12 cellular contexts compared by ENCODE assay signal in genomic region chr3:45796902-45797637, GRCh38. TPM values are rescaled to one million over a fixed set of nuclear protein-coding genes. Genes with fewer than 3 reads are reported as not detected.
DNase-seq lines count a peak whose midpoint lies in the region; ATAC-seq, FAIRE-seq and TF ChIP-seq lines count a peak whose summit lies in the region.
"Had no signal": no experiment of that assay in that cellular context is flagged by ENCODE, and none has a peak within 500 bp of the region (broad histone marks: within the 10 kb centered on the region; RNA-seq: fewer than 3 reads in every experiment).

No MANE protein-coding gene starts in this region.

- H3K4me2 ChIP-seq in MM.1S (ENCODE audit: low read depth, low read length) (peak overlapping the region; percentile 47; the same call in 1 of the 2 replicates), neuronal stem cell (ENCODE audit: insufficient read depth, low read length, poor library complexity, severe bottlenecking) (peak overlapping the region; percentile 90)

- no peak for TF ChIP-seq POLR2A in esophagus squamous epithelium (IDR thresholded peaks at IDR 0.05)

- FAIRE-seq in kidney (lab: Jason Lieb, UNC) = no peak
- FAIRE-seq in GM19239 (lab: Jason Lieb, UNC) = no peak

- H3K4me1 ChIP-seq in CD4-positive, CD25-positive, alpha-beta regulatory T cell (ENCODE audit: control insufficient read depth, insufficient read depth, low read length, poor library complexity, severe bottlenecking) = peaks cover 18% of the 10 kb centered on the region
- H3K4me1 ChIP-seq in MM.1S (ENCODE audit: low read length) = no peaks in the 10 kb centered on the region
- peaks cover 5 to 15% (median 12%) of the 10 kb centered on the region in 3 donors for H3K4me1 ChIP-seq in esophagus squamous epithelium
- peaks cover 0 to 5% of the 10 kb centered on the region in 2 donors for H3K4me1 ChIP-seq in neuronal stem cell (ENCODE audit: control insufficient read depth in 2 of 2, insufficient read depth in 1 of 2, low read depth in 1 of 2, low read length in 2 of 2)
- peaks cover 0 to 9% of the 10 kb centered on the region in 2 donors for H3K4me1 ChIP-seq in kidney (ENCODE audit: control insufficient read depth in 1 of 2, insufficient read depth in 1 of 2, low read depth in 1 of 2, low read length in 2 of 2)

- no peak overlapping the region for H3K27ac Mint-ChIP-seq in CD4-positive, CD25-positive, alpha-beta regulatory T cell

- no peak overlapping the region for H4K8ac ChIP-seq in neuronal stem cell (ENCODE audit: low read depth, low read length)

- no peaks in the 10 kb centered on the region for H3K36me3 ChIP-seq in CD4-positive, CD25-positive, alpha-beta regulatory T cell (ENCODE audit: control insufficient read depth, insufficient read depth, low read length)
- H3K36me3 ChIP-seq in MM.1S (replicated peaks; ENCODE audit: insufficient read depth, low read length) (no peaks in the 10 kb centered on the region), esophagus squamous epithelium (no peaks in the 10 kb centered on the region), neuronal stem cell (replicated peaks in 1 of 2; ENCODE audit: control insufficient read depth in 2 of 2, insufficient read depth in 2 of 2, low read length in 2 of 2) (no peaks in the 10 kb centered on the region), kidney (ENCODE audit: control insufficient read depth in 1 of 2, insufficient read depth in 2 of 2, low read length in 2 of 2) (no peaks in the 10 kb centered on the region)
- H3K36me3 ChIP-seq: colonic mucosa had no signal

- no peak overlapping the region for H2AFZ ChIP-seq in MM.1S (ENCODE audit: low read length)
- no peak overlapping the region for H2AFZ ChIP-seq in neuronal stem cell (ENCODE audit: low read length)

- H3F3A ChIP-seq in MM.1S (ENCODE audit: insufficient read depth, low read length) = no peaks in the 10 kb centered on the region

- no peaks in the 10 kb centered on the region for H4K20me1 ChIP-seq in MM.1S (ENCODE audit: insufficient read depth, low read length)

- H3K27me3 ChIP-seq in CD4-positive, CD25-positive, alpha-beta regulatory T cell (ENCODE audit: control insufficient read depth, insufficient read depth, low read length) = peaks cover 48% of the 10 kb centered on the region
- H3K27me3 ChIP-seq in MM.1S (replicated peaks; ENCODE audit: insufficient read depth, low read length) (0 out of 2 replicates have a peak, but pooled peaks cover 9% of the 10 kb centered on the region), esophagus squamous epithelium (peaks cover 5 to 79% (median 12%) of the 10 kb centered on the region in 4 donors), neuronal stem cell (ENCODE audit: control insufficient read depth in 3 of 3, insufficient read depth in 3 of 3, low read depth in 1 of 3, low read length in 3 of 3) (peaks cover 11 to 77% (median 32%) of the 10 kb centered on the region in 3 experiments)

- H3K9me3 ChIP-seq in CD4-positive, CD25-positive, alpha-beta regulatory T cell (ENCODE audit: control insufficient read depth in 2 of 2, low read length in 2 of 2) = no peaks in the 10 kb centered on the region
- H3K9me3 ChIP-seq in MM.1S (replicated peaks; ENCODE audit: insufficient read depth, low read length) = no peaks in the 10 kb centered on the region
- no peaks in the 10 kb centered on the region for H3K9me3 ChIP-seq in esophagus squamous epithelium
- H3K9me3 ChIP-seq in neuronal stem cell (replicated peaks in 1 of 2; ENCODE audit: control insufficient read depth in 2 of 2, insufficient read depth in 1 of 2, low read depth in 1 of 2, low read length in 2 of 2) = no peaks in the 10 kb centered on the region
- H3K9me3 ChIP-seq in kidney (ENCODE audit: control insufficient read depth in 1 of 2, low read length in 2 of 2) = no peaks in the 10 kb centered on the region
- H3K9me3 ChIP-seq: colonic mucosa had no signal

- no peak overlapping the region for H2BK15ac ChIP-seq in neuronal stem cell (ENCODE audit: low read length)

- intact Hi-C loops in esophagus squamous epithelium (cut with DNase I) = no loop called here
- intact Hi-C loops in kidney (cut with DNase I) = no loop called here

- H2AK5ac ChIP-seq in neuronal stem cell (ENCODE audit: low read depth, low read length) = no peak overlapping the region

- no peak for ATAC-seq in CD4-positive, CD25-positive, alpha-beta regulatory T cell (ENCODE audit: low read depth in 2 of 2)

- 66 to 78% methylated on average over 10 to 13 of the region's 13 CpGs for WGBS in esophagus squamous epithelium, 2 donors
- WGBS in neuronal stem cell (ENCODE audit: extremely low coverage in 2 of 2, insufficient read length in 2 of 2, insufficient replicate concordance in 1 of 2), 2 donors = no CpG with 5 or more reads among the region's 13 CpGs

- H2BK120ac ChIP-seq in neuronal stem cell (ENCODE audit: low read depth, low read length) = no peak overlapping the region

- H3K23ac ChIP-seq in neuronal stem cell (ENCODE audit: low read depth, low read length, poor library complexity) = no peak overlapping the region

- H4K91ac ChIP-seq in neuronal stem cell (ENCODE audit: low read depth, low read length, poor library complexity) = no peak overlapping the region

- no peaks in the 10 kb centered on the region for H3K79me2 ChIP-seq in MM.1S (ENCODE audit: low read length)

- H2BK12ac ChIP-seq in neuronal stem cell (ENCODE audit: low read length) = no peak overlapping the region

- no peak overlapping the region for H3K4ac ChIP-seq in neuronal stem cell (ENCODE audit: low read length)

- no peak overlapping the region for H2BK5ac ChIP-seq in neuronal stem cell (ENCODE audit: low read length)

- no peak overlapping the region for H3K27ac ChIP-seq in CD4-positive, CD25-positive, alpha-beta regulatory T cell (ENCODE audit: insufficient read depth, low read length, poor library complexity, severe bottlenecking)
- H3K27ac ChIP-seq in MM.1S (ENCODE audit: low read length) (no peak overlapping the region), esophagus squamous epithelium (no peak overlapping the region), neuronal stem cell (replicated peaks; ENCODE audit: low read length) (no peak overlapping the region), kidney (ENCODE audit: low read depth in 2 of 2, low read length in 2 of 2) (no peak overlapping the region)
- H3K27ac ChIP-seq: colonic mucosa had no signal

- H3K9me2 ChIP-seq in MM.1S (replicated peaks; ENCODE audit: insufficient read depth, low read length) = no peaks in the 10 kb centered on the region

- H3K4me1 Mint-ChIP-seq in CD4-positive, CD25-positive, alpha-beta regulatory T cell = peaks cover 0 to 17% (median 6%) of the 10 kb centered on the region in 4 donors

- H3K79me1 ChIP-seq in neuronal stem cell (ENCODE audit: low read depth, low read length) = no peaks in the 10 kb centered on the region

- no peak overlapping the region for H3K9ac ChIP-seq in MM.1S (ENCODE audit: low read length)
- no peak overlapping the region for H3K9ac ChIP-seq in neuronal stem cell (ENCODE audit: low read depth, low read length, poor library complexity)
- H3K9ac ChIP-seq in kidney (ENCODE audit: low read length in 2 of 2) = no peak overlapping the region

- no peak for TF ChIP-seq CTCF in MM.1S (IDR thresholded peaks at IDR 0.05; ENCODE audit: low read length)
- TF ChIP-seq CTCF in esophagus squamous epithelium (IDR thresholded peaks at IDR 0.05) = no peak
- no peak for TF ChIP-seq CTCF in kidney (IDR thresholded peaks at IDR 0.05; ENCODE audit: borderline replicate concordance, extremely low read depth, insufficient read depth)

- no peak for DNase-seq in CD4-positive, CD25-positive, alpha-beta regulatory T cell
- DNase-seq in MM.1S = no peak
- no peak for DNase-seq in esophagus squamous epithelium (lab: John Stamatoyannopoulos, UW)
- no peak for DNase-seq in neuronal stem cell (ENCODE audit: low spot score)
- no peak for DNase-seq in CD1c-positive myeloid dendritic cell (ENCODE audit: extremely low spot score)
- DNase-seq in kidney = no peak
- no peak for DNase-seq in A172 (ENCODE audit: low spot score)
- DNase-seq in GM19239 (ENCODE audit: insufficient read length, low spot score) = no peak
- DNase-seq: COR-L47, head of caudate nucleus had no signal

- peak overlapping the region in 3 of 4 donors; percentile 44 to 61 (median 47) for H3K4me3 Mint-ChIP-seq in CD4-positive, CD25-positive, alpha-beta regulatory T cell

- H3K14ac ChIP-seq in neuronal stem cell (ENCODE audit: low read length) = no peak overlapping the region

- H3K9me3 Mint-ChIP-seq in CD4-positive, CD25-positive, alpha-beta regulatory T cell = no peaks in the 10 kb centered on the region

- peaks cover 74% of the 10 kb centered on the region for H3K27me3 Mint-ChIP-seq in CD4-positive, CD25-positive, alpha-beta regulatory T cell

- no peaks in the 10 kb centered on the region for H3K36me3 Mint-ChIP-seq in CD4-positive, CD25-positive, alpha-beta regulatory T cell

- peak overlapping the region; percentile 42 for H3K18ac ChIP-seq in neuronal stem cell (ENCODE audit: low read length)

- no peak overlapping the region for H3K4me3 ChIP-seq in CD4-positive, CD25-positive, alpha-beta regulatory T cell (ENCODE audit: low read depth, low read length)
- no peak overlapping the region for H3K4me3 ChIP-seq in MM.1S (ENCODE audit: low read length)
- peak overlapping the region in 3 of 4 donors; percentile 41 to 65 (median 52) for H3K4me3 ChIP-seq in esophagus squamous epithelium
- H3K4me3 ChIP-seq in neuronal stem cell (ENCODE audit: low read length in 2 of 2) = no peak overlapping the region
- H3K4me3 ChIP-seq in kidney (ENCODE audit: low read length in 2 of 2) = peak overlapping the region in 1 of 2 donors; percentile 59

RNA-seq across cellular contexts. Expression of gene SLC6A20, which starts 0.7 kb away (rescaled TPM):
- total RNA-seq in CD4-positive, CD25-positive, alpha-beta regulatory T cell = not detected
- under 1 TPM in 1 of 4 donors, not detected in 3; 0.54 TPM for polyA plus RNA-seq in CD4-positive, CD25-positive, alpha-beta regulatory T cell
- total RNA-seq in esophagus squamous epithelium (under 1 TPM in 3 of 4 donors, not detected in 1; 0.04 to 0.32 (median 0.19) TPM), kidney (35.2 TPM)
- polyA plus RNA-seq in neuronal stem cell (2013, experiment 1 of 2) = not detected
- not detected for polyA plus RNA-seq in neuronal stem cell (2013, experiment 2 of 2)
- polyA plus RNA-seq in kidney (ENCODE audit: insufficient read depth, low read depth, low replicate concordance) = 0.37 TPM
- not detected in 2 replicates for total RNA-seq in A172 (2014; rRNA removed; shearing (Covaris generic))
- total RNA-seq: NCI-H460 had no signal

RNA-seq across cellular contexts. Expression of gene LZTFL1, which starts 44.8 kb away (rescaled TPM):
- 7.6 TPM for total RNA-seq in CD4-positive, CD25-positive, alpha-beta regulatory T cell
- polyA plus RNA-seq in CD4-positive, CD25-positive, alpha-beta regulatory T cell = 10 to 100 TPM in 3 of 4 donors, 1 to 10 TPM in 1; 6.4 to 14.6 (median 11.3) TPM
- 10 to 100 TPM in 2 of 4 donors, 1 to 10 TPM in 2; 6.4 to 14.3 (median 12.0) TPM for total RNA-seq in esophagus squamous epithelium
- 32.7 TPM for polyA plus RNA-seq in neuronal stem cell (2013, experiment 1 of 2)
- polyA plus RNA-seq in neuronal stem cell (2013, experiment 2 of 2) = 34.2 TPM
- total RNA-seq in kidney = 30.9 TPM
- polyA plus RNA-seq in kidney (ENCODE audit: insufficient read depth, low read depth, low replicate concordance) = 13.9 TPM
- total RNA-seq in A172 (2014; rRNA removed; shearing (Covaris generic)) = 14.9 and 20.3 TPM in 2 replicates

Comparison
In these comparisons a context has a peak if more than half of its experiments do, and no peak if none do; other contexts are left out.
1. H3K4me3 ChIP-seq: peak in esophagus squamous epithelium (3 of 4); none in CD4-positive, CD25-positive, alpha-beta regulatory T cell (single experiment), MM.1S (single experiment) and neuronal stem cell (0 of 2).
2. RNA of gene SLC6A20, which starts 0.7 kb away (total RNA-seq): 35.2 TPM in kidney (single experiment); 0.04 to 0.32 TPM in esophagus squamous epithelium, not detected in CD4-positive, CD25-positive, alpha-beta regulatory T cell (single experiment) and not detected in A172; every median in the first group is over 10 times any median in the second.